18 cellular contexts compared by ENCODE assay signal in the genomic region with DNA sequence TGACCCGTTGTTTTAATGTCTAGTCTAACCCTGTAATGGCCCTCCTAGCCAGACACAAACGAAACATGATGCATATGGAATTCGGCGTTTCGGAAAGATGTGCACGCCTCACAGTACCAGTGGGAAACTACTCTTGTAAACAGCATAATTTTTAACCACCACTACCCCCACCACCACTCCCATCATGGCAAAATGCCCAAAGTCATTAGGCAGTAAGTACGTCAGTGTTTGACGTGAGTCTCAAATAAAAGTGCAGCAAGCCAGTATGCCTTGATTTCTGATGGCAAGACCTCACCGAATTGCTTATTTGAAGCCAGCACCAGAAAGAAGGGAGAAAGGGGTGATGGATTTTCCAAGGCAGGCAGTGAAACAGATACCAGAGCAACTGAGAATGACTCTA.
A peak's percentile ranks its signal among the peaks of the same experiment; 100 is the strongest.
DNase-seq lines count a peak whose midpoint lies in the region; ATAC-seq lines count a peak whose summit lies in the region.
"Had no signal": no experiment of that assay in that cellular context is flagged by ENCODE, and none has a peak within 500 bp of the region (broad histone marks: within the 10 kb centered on the region; RNA-seq: fewer than 3 reads in every experiment).

No MANE protein-coding gene starts in this region.

- ATAC-seq in left colon, result peak; percentile 67
- ATAC-seq in GM19463 (IDR thresholded peaks at IDR 0.05; ENCODE audit: unreplicated experiment), result no peak
- ATAC-seq in GM21825 (IDR thresholded peaks at IDR 0.05; ENCODE audit: unreplicated experiment), result no peak
- ATAC-seq: A549; CD8-positive, alpha-beta T cell had no signal

- DNase-seq in NCI-H345 (lab: John Stamatoyannopoulos, UW), result peak; percentile 51
- DNase-seq in NCI-H345 treated with DMSO at 0.1 percent for 48 hours (lab: John Stamatoyannopoulos, UW; ENCODE audit: unreplicated experiment), result no peak
- DNase-seq in NCI-H69 (lab: John Stamatoyannopoulos, UW), result peak; percentile 88
- DNase-seq in left colon, result peak in 1 of 2 donors; percentile 14
- DNase-seq in AG08395 (ENCODE audit: low spot score), result no peak
- DNase-seq: CD8-positive, alpha-beta T cell; H7; MV-4-11; NCI-H1694; NCI-H2107; NCI-H446; NCI-H774; RPMI8226; SHP77 treated with DMSO at 0.1 percent for 48 hours; T-helper 1 cell had no signal

- intact Hi-C loops in left colon (cut with DNase I, micrococcal nuclease), result no loop called here

Comparison
In these comparisons a context has a peak if more than half of its experiments do, and no peak if none do; other contexts are left out.
1. DNase-seq: peak in NCI-H345 (single experiment) and NCI-H69 (single experiment); none in NCI-H345 treated with DMSO at 0.1 percent for 48 hours (single experiment) and AG08395 (single experiment).